26 cellular contexts compared by ENCODE assay signal in genomic region chr20:62970307-62971210, GRCh38. TPM values are rescaled to one million over a fixed set of nuclear protein-coding genes. Genes with fewer than 3 reads are reported as not detected.
"Had no signal": no experiment of that assay in that cellular context is flagged by ENCODE, and none has a peak within 500 bp of the region (broad histone marks: within the 10 kb centered on the region; RNA-seq: fewer than 3 reads in every experiment).

No MANE protein-coding gene starts in this region.

- H3K4me2 ChIP-seq: hepatocyte had no signal

- H3K4me3 ChIP-seq: colonic mucosa, hepatocyte, sigmoid colon, thyroid gland, uterus had no signal

- H3K36me3 Mint-ChIP-seq: brain had no signal

- H3K4me1 Mint-ChIP-seq: endodermal cell had no signal

- H3K9me3 Mint-ChIP-seq: activated CD4-positive, alpha-beta memory T cell treated with anti-CD3 and anti-CD28 coated beads, Interleukin-2, amount 10 ng/mL, durations not matched to agents 7 days and 5 days; activated naive CD4-positive, alpha-beta T cell treated with anti-CD3 and anti-CD28 coated beads for 36 hours; activated T-cell treated with anti-CD3 and anti-CD28 coated beads, Interleukin-2, amount 50 U/mL, for 24 hours; activated T-helper 2 cell treated with anti-CD3 and anti-CD28 coated beads, Interferon-gamma antibody, Interleukin-2, Interleukin-4, amounts not matched to agents 10 μg/mL and 5 μg/mL and 100 μg/mL, durations not matched to agents 14 hours and 24 hours and 36 hours; central memory CD8-positive, alpha-beta T cell; endodermal cell; nephron progenitor cell; stimulated activated memory B cell treated with anti-CD40 and anti-IgM and Interleukin-4, amounts not matched to agents 10 μg/mL and 1 μg/mL and 100 μg/mL, for 72 hours had no signal

- ATAC-seq: foreskin keratinocyte; stimulated activated memory B cell treated with anti-CD40 and anti-IgM and Interleukin-4, amounts not matched to agents 10 μg/mL and 1 μg/mL and 100 μg/mL, for 72 hours had no signal

- FAIRE-seq: keratinocyte had no signal

- H3K27ac ChIP-seq: colonic mucosa, epithelial cell of prostate, foreskin keratinocyte, hepatocyte, sigmoid colon, thyroid gland, uterus had no signal

- H3K79me2 ChIP-seq: hepatocyte had no signal

- H3K9me3 ChIP-seq: colonic mucosa, sigmoid colon, thyroid gland, uterus had no signal

- H3K27ac Mint-ChIP-seq: activated CD4-positive, alpha-beta memory T cell treated with anti-CD3 and anti-CD28 coated beads, Interleukin-2, amount 10 ng/mL, durations not matched to agents 7 days and 5 days; activated T-cell treated with anti-CD3 and anti-CD28 coated beads, Interleukin-2, amount 50 U/mL, for 24 hours; activated T-helper 2 cell treated with anti-CD3 and anti-CD28 coated beads, Interferon-gamma antibody, Interleukin-2, Interleukin-4, amounts not matched to agents 10 μg/mL and 5 μg/mL and 100 μg/mL, durations not matched to agents 14 hours and 24 hours and 36 hours; endodermal cell; stimulated activated memory B cell treated with anti-CD40 and anti-IgM and Interleukin-4, amounts not matched to agents 10 μg/mL and 1 μg/mL and 100 μg/mL, for 72 hours had no signal

- H3K4me1 ChIP-seq: colonic mucosa, foreskin keratinocyte, uterus had no signal

- H3K4me3 Mint-ChIP-seq: activated CD4-positive, alpha-beta memory T cell treated with anti-CD3 and anti-CD28 coated beads, Interleukin-2, amount 10 ng/mL, durations not matched to agents 7 days and 5 days; activated naive CD4-positive, alpha-beta T cell treated with anti-CD3 and anti-CD28 coated beads for 36 hours; activated T-cell treated with anti-CD3 and anti-CD28 coated beads, Interleukin-2, amount 50 U/mL, for 24 hours; central memory CD8-positive, alpha-beta T cell; endodermal cell; nephron progenitor cell; stimulated activated memory B cell treated with anti-CD40 and anti-IgM and Interleukin-4, amounts not matched to agents 10 μg/mL and 1 μg/mL and 100 μg/mL, for 72 hours had no signal

- DNase-seq: activated CD4-positive, alpha-beta memory T cell treated with anti-CD3 and anti-CD28 coated beads, Interleukin-2, amount 10 ng/mL, durations not matched to agents 7 days and 5 days; activated CD4-positive, alpha-beta T cell treated with anti-CD3 and anti-CD28 coated beads for 48 hours; activated CD4-positive, CD25-positive, alpha-beta regulatory T cell; activated naive CD4-positive, alpha-beta T cell treated with anti-CD3 and anti-CD28 coated beads for 36 hours; activated T-cell treated with anti-CD3 and anti-CD28 coated beads, Interleukin-2, amount 50 U/mL, for 24 hours; colonic mucosa; endodermal cell; foreskin keratinocyte; nephron progenitor cell; occipital lobe; posterior cingulate gyrus; sigmoid colon; stimulated activated CD4-positive, alpha-beta T cell treated with anti-CD3 and anti-CD28 coated beads, Interleukin-4, amount 100 ng/mL, for 24 hours; thyroid gland; uterus had no signal

- H3K36me3 ChIP-seq: colonic mucosa, sigmoid colon, thyroid gland, uterus had no signal

- H2AFZ ChIP-seq: hepatocyte had no signal

RNA-seq across cellular contexts. Expression of gene SLC17A9, which starts 18.1 kb away (rescaled TPM):
- total RNA-seq: myocyte had no signal
- polyA plus RNA-seq: keratinocyte had no signal

RNA-seq across cellular contexts. Expression of gene BHLHE23, which starts 36.2 kb away (rescaled TPM):
- total RNA-seq: activated CD4-positive, alpha-beta memory T cell treated with anti-CD3 and anti-CD28 coated beads, Interleukin-2, amount 10 ng/mL, durations not matched to agents 7 days and 5 days; activated naive CD4-positive, alpha-beta T cell treated with anti-CD3 and anti-CD28 coated beads for 36 hours; activated T-helper 2 cell treated with anti-CD3 and anti-CD28 coated beads, Interferon-gamma antibody, Interleukin-2, Interleukin-4, amounts not matched to agents 10 μg/mL and 5 μg/mL and 100 μg/mL, durations not matched to agents 14 hours and 24 hours and 36 hours; colonic mucosa; endodermal cell; fibroblast of lung; foreskin keratinocyte; hepatocyte; lung microvascular endothelial cell; myocyte; occipital lobe; renal cortical epithelial cell; sigmoid colon; thyroid gland; uterus had no signal
- polyA plus RNA-seq: fibroblast of lung, foreskin keratinocyte, hepatocyte, keratinocyte, sigmoid colon had no signal
